ENCODE assay signal across 8 cellular contexts in the genomic region with DNA sequence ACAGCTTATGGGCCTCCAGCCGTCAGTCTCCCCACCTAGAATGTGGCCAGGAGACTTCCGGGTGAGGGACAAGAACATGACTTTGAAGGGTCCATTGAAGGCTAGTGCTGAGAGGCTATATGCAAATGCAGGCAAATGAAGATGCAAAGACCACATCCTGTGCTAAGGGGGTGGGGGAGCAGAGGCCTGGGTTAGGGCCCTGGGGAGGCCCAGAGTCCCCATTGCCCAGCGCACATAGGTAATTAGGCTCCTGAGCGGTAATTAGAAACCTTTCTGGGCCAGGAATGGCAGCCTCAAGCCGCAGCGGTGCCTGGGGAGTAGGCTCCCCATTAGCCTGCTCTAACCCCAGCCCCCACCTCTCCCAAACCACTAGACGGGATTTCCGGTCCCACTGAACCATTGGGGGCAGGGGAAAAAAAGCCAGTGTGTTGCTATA. TPM values are rescaled to one million over a fixed set of nuclear protein-coding genes. Genes with fewer than 3 reads are reported as not detected.
DNase-seq lines count a peak whose midpoint lies in the region; ATAC-seq and TF ChIP-seq lines count a peak whose summit lies in the region.

No MANE protein-coding gene starts in this region.

- peaks cover 57% of the 10 kb centered on the region for H3K36me3 Mint-ChIP-seq in activated CD8-positive, alpha-beta memory T cell treated with anti-CD3 and anti-CD28 coated beads, Interleukin-2, amount 10 ng/mL, durations not matched to agents 7 days and 5 days

- ATAC-seq in HG03342 (IDR thresholded peaks at IDR 0.05; ENCODE audit: unreplicated experiment) (peak; percentile 22), mucosa of descending colon (peak; percentile 30)
- ATAC-seq in activated CD8-positive, alpha-beta memory T cell treated with anti-CD3 and anti-CD28 coated beads, Interleukin-2, amount 10 ng/mL, durations not matched to agents 7 days and 5 days: peak; percentile 32

- no peaks in the 10 kb centered on the region for H3K36me3 ChIP-seq in mucosa of descending colon (ENCODE audit: low read depth)

- H3K27me3 Mint-ChIP-seq in activated CD8-positive, alpha-beta memory T cell treated with anti-CD3 and anti-CD28 coated beads, Interleukin-2, amount 10 ng/mL, durations not matched to agents 7 days and 5 days: no peaks in the 10 kb centered on the region

- peaks cover 66% of the 10 kb centered on the region for H3K4me1 ChIP-seq in mucosa of descending colon (ENCODE audit: low read depth)

- no peak overlapping the region for H3K4me3 ChIP-seq in mucosa of descending colon

- CTCF ChIA-PET in activated CD8-positive, alpha-beta memory T cell treated with anti-CD3 and anti-CD28 coated beads, Interleukin-2, amount 10 ng/mL, durations not matched to agents 7 days and 5 days (lab: Charles Lee): interaction anchor here (0.8 to 25.9 kb wide), 16 partner anchors 1 to 389 kb away, joined by 3 to 1355 read pairs (median 7); partner anchors contain the start of genes ARID3B, CSK, FAM219B and RPP25

- H3K27ac Mint-ChIP-seq in activated CD8-positive, alpha-beta memory T cell treated with anti-CD3 and anti-CD28 coated beads, Interleukin-2, amount 10 ng/mL, durations not matched to agents 7 days and 5 days: peak overlapping the region; percentile 98

- no peak for TF ChIP-seq CTCF in mucosa of descending colon (IDR thresholded peaks at IDR 0.05)

- H3K9me3 ChIP-seq in mucosa of descending colon: no peaks in the 10 kb centered on the region

- DNase-seq in activated CD4-positive, alpha-beta T cell treated with anti-CD3 and anti-CD28 coated beads for 48 hours: peak; percentile 63
- no peak for DNase-seq in activated CD4-positive, alpha-beta T cell treated with anti-CD3 and anti-CD28 coated beads for 1 hour
- DNase-seq in activated CD8-positive, alpha-beta memory T cell treated with anti-CD3 and anti-CD28 coated beads, Interleukin-2, amount 10 ng/mL, durations not matched to agents 7 days and 5 days: peak; percentile 93
- DNase-seq in mucosa of descending colon (peak; percentile 61 to 81 (median 62)), NCI-H2081 treated with DMSO at 0.1 percent for 48 hours (lab: John Stamatoyannopoulos, UW) (no peak), OCI-M1 (lab: John Stamatoyannopoulos, UW) (no peak), DMS53 treated with DMSO at 0.1 percent for 48 hours (lab: John Stamatoyannopoulos, UW; ENCODE audit: unreplicated experiment) (no peak)

- peaks cover 79% of the 10 kb centered on the region for H3K4me1 Mint-ChIP-seq in activated CD8-positive, alpha-beta memory T cell treated with anti-CD3 and anti-CD28 coated beads, Interleukin-2, amount 10 ng/mL, durations not matched to agents 7 days and 5 days

- H3K9me3 Mint-ChIP-seq in activated CD8-positive, alpha-beta memory T cell treated with anti-CD3 and anti-CD28 coated beads, Interleukin-2, amount 10 ng/mL, durations not matched to agents 7 days and 5 days (ENCODE audit: low read depth): no peaks in the 10 kb centered on the region

- H3K4me3 Mint-ChIP-seq in activated CD8-positive, alpha-beta memory T cell treated with anti-CD3 and anti-CD28 coated beads, Interleukin-2, amount 10 ng/mL, durations not matched to agents 7 days and 5 days: peak overlapping the region; percentile 79

- intact Hi-C loops in mucosa of descending colon (cut with DNase I, micrococcal nuclease): no loop called here

RNA-seq across cellular contexts. Expression of gene CSK, which starts 6.9 kb away (rescaled TPM):
- 100 to 1,000 TPM; 349 to 369 TPM for total RNA-seq in activated CD8-positive, alpha-beta memory T cell treated with anti-CD3 and anti-CD28 coated beads, Interleukin-2, amount 10 ng/mL, durations not matched to agents 7 days and 5 days
- total RNA-seq in mucosa of descending colon: 100 to 1,000 TPM in 1 of 3 donors, 10 to 100 TPM in 2; 66.2 to 103 (median 90.5) TPM

RNA-seq across cellular contexts. Expression of gene LMAN1L, which starts 23.9 kb away (rescaled TPM):
- not detected for total RNA-seq in activated CD8-positive, alpha-beta memory T cell treated with anti-CD3 and anti-CD28 coated beads, Interleukin-2, amount 10 ng/mL, durations not matched to agents 7 days and 5 days
- under 1 TPM; 0.32 to 0.60 (median 0.55) TPM for total RNA-seq in mucosa of descending colon

RNA-seq across cellular contexts. Expression of gene CPLX3, which starts 37.7 kb away (rescaled TPM):
- total RNA-seq in activated CD8-positive, alpha-beta memory T cell treated with anti-CD3 and anti-CD28 coated beads, Interleukin-2, amount 10 ng/mL, durations not matched to agents 7 days and 5 days: under 1 TPM in 1 of 2 experiments, not detected in 1; 0.35 TPM
- under 1 TPM in 2 of 3 donors, not detected in 1; 0.16 to 0.19 TPM for total RNA-seq in mucosa of descending colon

RNA-seq across cellular contexts. Expression of gene CYP1A2, which starts 40.1 kb away (rescaled TPM):
- total RNA-seq in activated CD8-positive, alpha-beta memory T cell treated with anti-CD3 and anti-CD28 coated beads, Interleukin-2, amount 10 ng/mL, durations not matched to agents 7 days and 5 days: not detected
- total RNA-seq in mucosa of descending colon: not detected

RNA-seq across cellular contexts. Expression of gene ULK3, which starts 54.2 kb away (rescaled TPM):
- total RNA-seq in activated CD8-positive, alpha-beta memory T cell treated with anti-CD3 and anti-CD28 coated beads, Interleukin-2, amount 10 ng/mL, durations not matched to agents 7 days and 5 days: 10 to 100 TPM; 48.5 to 58.6 TPM
- 10 to 100 TPM; 66.5 to 89.3 (median 73.1) TPM for total RNA-seq in mucosa of descending colon

Comparison
In these comparisons a context has a peak if more than half of its experiments do, and no peak if none do; other contexts are left out.
1. DNase-seq: peak in activated CD4-positive, alpha-beta T cell treated with anti-CD3 and anti-CD28 coated beads for 48 hours (single experiment), activated CD8-positive, alpha-beta memory T cell treated with anti-CD3 and anti-CD28 coated beads, Interleukin-2, amount 10 ng/mL, durations not matched to agents 7 days and 5 days (single experiment) and mucosa of descending colon (3 of 3); none in activated CD4-positive, alpha-beta T cell treated with anti-CD3 and anti-CD28 coated beads for 1 hour (single experiment), NCI-H2081 treated with DMSO at 0.1 percent for 48 hours (single experiment), OCI-M1 (single experiment) and DMS53 treated with DMSO at 0.1 percent for 48 hours (single experiment).
2. Peak in every context shown above with its lines, with median percentiles within 50 percentile points of each other: ATAC-seq.